12 cellular contexts compared by ENCODE assay signal in the genomic region with DNA sequence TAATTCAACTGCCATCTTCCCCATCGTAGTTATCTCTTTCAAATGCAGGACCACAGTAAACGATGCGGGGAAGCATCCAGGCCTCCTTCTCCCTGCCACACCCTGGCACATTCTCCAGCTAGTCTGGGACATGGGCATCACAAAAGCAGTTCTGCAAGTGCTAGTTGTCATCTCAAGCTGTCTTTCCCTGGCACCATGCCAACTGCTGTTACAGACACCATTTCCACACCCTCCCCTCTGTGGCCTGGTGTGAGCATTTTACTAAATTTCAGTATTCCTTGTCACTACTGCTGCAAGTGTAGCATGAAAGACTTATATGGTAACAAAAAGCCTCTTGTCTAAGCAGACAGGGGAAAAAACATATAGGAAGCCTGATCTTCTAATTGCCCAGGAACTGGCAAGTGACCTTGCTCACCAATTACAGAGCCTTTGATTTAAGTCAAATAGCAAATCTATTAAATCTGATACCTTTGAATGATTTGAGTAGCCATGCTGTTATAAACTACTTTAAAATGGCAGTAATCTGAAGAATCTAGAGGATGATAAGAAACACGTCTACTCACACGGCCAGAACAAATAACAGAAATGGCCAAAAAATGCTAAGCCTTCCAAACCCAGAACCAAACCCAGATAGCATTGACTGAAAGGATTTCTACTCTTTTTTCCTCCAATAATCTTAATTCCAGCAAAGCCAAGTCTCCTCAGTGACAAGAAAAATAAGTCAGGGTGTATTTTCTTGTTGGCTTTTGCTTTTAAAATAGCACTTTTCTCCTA.
A peak's percentile ranks its signal among the peaks of the same experiment; 100 is the strongest.
DNase-seq lines count a peak whose midpoint lies in the region; ATAC-seq and TF ChIP-seq lines count a peak whose summit lies in the region.
"Had no signal": no experiment of that assay in that cellular context is flagged by ENCODE, and none has a peak within 500 bp of the region (broad histone marks: within the 10 kb centered on the region; RNA-seq: fewer than 3 reads in every experiment).

No MANE protein-coding gene starts in this region.

- peaks cover 8% of the 10 kb centered on the region for H3K4me1 Mint-ChIP-seq in activated T-cell treated with anti-CD3 and anti-CD28 coated beads, Interleukin-2, amount 50 U/mL, for 72 hours (ENCODE audit: low read depth)
- H3K4me1 Mint-ChIP-seq in activated T-cell treated with anti-CD3 and anti-CD28 coated beads, Interleukin-2, amount 50 U/mL, for 4 hours (ENCODE audit: low read depth) = no peaks in the 10 kb centered on the region

- H3K36me3 ChIP-seq in transverse colon = no peaks in the 10 kb centered on the region
- H3K36me3 ChIP-seq: heart right ventricle had no signal

- H3K9me3 ChIP-seq in transverse colon = no peaks in the 10 kb centered on the region
- H3K9me3 ChIP-seq: heart right ventricle had no signal

- no peak overlapping the region for H3K4me3 Mint-ChIP-seq in activated T-cell treated with anti-CD3 and anti-CD28 coated beads, Interleukin-2, amount 50 U/mL, for 72 hours
- no peak overlapping the region for H3K4me3 Mint-ChIP-seq in activated T-cell treated with anti-CD3 and anti-CD28 coated beads, Interleukin-2, amount 50 U/mL, for 4 hours
- H3K4me3 Mint-ChIP-seq: dendritic cell treated with granulocyte-macrophage colony-stimulating factor and Interleukin-4, amounts not matched to agents 40 ng/mL and 50 ng/mL, for 4 days had no signal

- TF ChIP-seq POLR2A in transverse colon (IDR thresholded peaks at IDR 0.05) = no peak

- no peaks in the 10 kb centered on the region for H3K9me3 Mint-ChIP-seq in activated T-cell treated with anti-CD3 and anti-CD28 coated beads, Interleukin-2, amount 50 U/mL, for 72 hours
- no peaks in the 10 kb centered on the region for H3K9me3 Mint-ChIP-seq in activated T-cell treated with anti-CD3 and anti-CD28 coated beads, Interleukin-2, amount 50 U/mL, for 4 hours
- H3K9me3 Mint-ChIP-seq: dendritic cell treated with granulocyte-macrophage colony-stimulating factor and Interleukin-4, amounts not matched to agents 40 ng/mL and 50 ng/mL, for 4 days had no signal

- DNase-seq in activated T-cell treated with anti-CD3 and anti-CD28 coated beads, Interleukin-2, amount 50 U/mL, for 72 hours = peak; percentile 4 to 10
- DNase-seq in activated T-cell treated with anti-CD3 and anti-CD28 coated beads, Interleukin-2, amount 50 U/mL, for 4 hours = no peak
- DNase-seq in NCI-H2171 (lab: John Stamatoyannopoulos, UW) = peak; percentile 41
- peak; percentile 55 for DNase-seq in epithelial cell of esophagus (ENCODE audit: low read depth)
- DNase-seq in transverse colon = peak; percentile 46
- DNase-seq in NK-92 (lab: John Stamatoyannopoulos, UW; ENCODE audit: unreplicated experiment) = no peak
- no peak for DNase-seq in SK-N-DZ (ENCODE audit: low spot score)
- no peak for DNase-seq in RKO (ENCODE audit: low spot score)
- DNase-seq: NCI-H1930 had no signal

- H3K27me3 ChIP-seq in transverse colon = no peaks in the 10 kb centered on the region
- H3K27me3 ChIP-seq: heart right ventricle had no signal

- ATAC-seq in activated T-cell treated with anti-CD3 and anti-CD28 coated beads, Interleukin-2, amount 50 U/mL, for 72 hours (replicated peaks in 1 of 2) = no peak
- no peak for ATAC-seq in activated T-cell treated with anti-CD3 and anti-CD28 coated beads, Interleukin-2, amount 50 U/mL, for 4 hours
- ATAC-seq: heart right ventricle had no signal

- in situ Hi-C loops in transverse colon (cut with MboI; ENCODE audit: low pct_ligation_motif_present in 1 of 4, low pct_unique_long_range_greater_than_20kb in 1 of 4, low sequenced_read_pairs in 3 of 4) = no loop called here

- no peaks in the 10 kb centered on the region for H3K36me3 Mint-ChIP-seq in activated T-cell treated with anti-CD3 and anti-CD28 coated beads, Interleukin-2, amount 50 U/mL, for 72 hours (ENCODE audit: insufficient read depth in 2 of 2)
- H3K36me3 Mint-ChIP-seq in activated T-cell treated with anti-CD3 and anti-CD28 coated beads, Interleukin-2, amount 50 U/mL, for 4 hours (ENCODE audit: insufficient read depth) = no peaks in the 10 kb centered on the region

- H3K4me3 ChIP-seq in epithelial cell of esophagus (ENCODE audit: low read length) (no peak overlapping the region), transverse colon (no peak overlapping the region)
- H3K4me3 ChIP-seq: heart right ventricle had no signal

- H3K27ac Mint-ChIP-seq in activated T-cell treated with anti-CD3 and anti-CD28 coated beads, Interleukin-2, amount 50 U/mL, for 72 hours = no peak overlapping the region
- H3K27ac Mint-ChIP-seq: dendritic cell treated with granulocyte-macrophage colony-stimulating factor and Interleukin-4, amounts not matched to agents 40 ng/mL and 50 ng/mL, for 4 days had no signal

- peaks cover 27% of the 10 kb centered on the region for H3K27me3 Mint-ChIP-seq in activated T-cell treated with anti-CD3 and anti-CD28 coated beads, Interleukin-2, amount 50 U/mL, for 72 hours (ENCODE audit: low read depth)
- H3K27me3 Mint-ChIP-seq in activated T-cell treated with anti-CD3 and anti-CD28 coated beads, Interleukin-2, amount 50 U/mL, for 4 hours (ENCODE audit: low read depth) = peaks cover 3% of the 10 kb centered on the region
- H3K27me3 Mint-ChIP-seq: dendritic cell treated with granulocyte-macrophage colony-stimulating factor and Interleukin-4, amounts not matched to agents 40 ng/mL and 50 ng/mL, for 4 days had no signal

- intact Hi-C loops in transverse colon (cut with DNase I; ENCODE audit: low total_unique reads) = no loop called here

- H3K27ac ChIP-seq in transverse colon = no peak overlapping the region
- H3K27ac ChIP-seq: C4-2B, heart right ventricle had no signal

- WGBS in transverse colon (ENCODE audit: low coverage in 1 of 2), 2 donors = 38 to 49% methylated on average over 4 to 5 of the region's 5 CpGs

- TF ChIP-seq CTCF in epithelial cell of esophagus (IDR thresholded peaks at IDR 0.05; ENCODE audit: insufficient read depth, low read depth, low read length, missing control alignments) (no peak), transverse colon (IDR thresholded peaks at IDR 0.05) (no peak)

- H3K4me1 ChIP-seq in transverse colon = peaks cover 0 to 12% (median 2%) of the 10 kb centered on the region in 4 donors

- TF ChIP-seq EP300 in transverse colon (IDR thresholded peaks at IDR 0.05; ENCODE audit: low read depth) = no peak

Comparison
In these comparisons a context has a peak if more than half of its experiments do, and no peak if none do; other contexts are left out.
1. DNase-seq: peak in activated T-cell treated with anti-CD3 and anti-CD28 coated beads, Interleukin-2, amount 50 U/mL, for 72 hours (2 of 2), NCI-H2171 (single experiment), epithelial cell of esophagus (single experiment) and transverse colon (single experiment); none in activated T-cell treated with anti-CD3 and anti-CD28 coated beads, Interleukin-2, amount 50 U/mL, for 4 hours (single experiment), NK-92 (single experiment), SK-N-DZ (single experiment) and RKO (single experiment).